ENCODE assay signal across 8 cellular contexts in the genomic region with DNA sequence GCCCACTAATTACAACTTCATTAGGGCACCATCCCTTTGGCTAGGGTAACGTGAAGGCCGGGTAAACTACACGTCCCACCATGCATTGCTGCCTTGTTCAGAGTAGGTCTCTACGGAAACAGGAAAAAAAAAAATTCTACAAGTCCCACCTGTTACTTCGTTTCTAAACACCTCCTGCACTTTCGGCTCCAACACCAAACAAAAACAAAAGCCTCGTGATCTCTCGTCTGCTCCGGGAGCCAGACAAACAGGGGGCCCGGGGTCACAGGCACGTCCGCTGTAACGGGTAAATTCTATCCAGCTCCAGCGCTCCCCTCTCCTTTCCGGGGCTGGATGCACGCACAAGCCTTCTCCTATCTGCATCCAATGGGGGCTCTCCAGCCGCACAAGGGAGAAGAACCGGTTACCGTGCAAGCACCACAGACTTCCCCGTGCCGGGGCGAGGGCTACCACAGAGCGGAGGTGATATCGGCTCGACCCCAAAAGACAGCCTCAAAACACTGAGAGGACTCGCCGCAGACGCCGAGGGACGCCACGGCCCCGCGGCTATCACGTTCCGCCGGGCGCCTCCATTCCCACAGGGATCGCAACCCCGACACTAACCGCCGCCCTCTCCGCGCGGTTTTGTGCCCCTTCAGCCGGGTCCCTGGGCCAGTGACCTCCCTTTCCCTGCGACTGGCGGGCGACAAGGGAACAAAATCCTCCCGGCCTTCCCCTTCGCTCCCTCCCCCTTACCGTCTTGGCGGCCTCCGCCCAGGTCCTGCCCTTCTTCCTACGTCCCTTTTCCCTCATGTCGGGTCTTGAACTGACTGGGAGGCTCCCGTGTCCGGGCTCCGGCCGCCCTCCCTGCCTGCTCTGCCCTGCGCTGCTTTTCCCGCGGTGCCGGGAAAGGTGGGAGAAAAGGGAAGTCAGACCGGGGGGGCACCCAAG. TPM values are rescaled to one million over a fixed set of nuclear protein-coding genes. Genes with fewer than 3 reads are reported as not detected.
DNase-seq lines count a peak whose midpoint lies in the region; ATAC-seq lines count a peak whose summit lies in the region.

No MANE protein-coding gene starts in this region.

- H3K9me3 Mint-ChIP-seq in activated T-cell treated with anti-CD3 and anti-CD28 coated beads, Interleukin-2, amount 50 U/mL, for 72 hours, result peaks cover 0 to 4% of the 10 kb centered on the region in 2 donors
- H3K9me3 Mint-ChIP-seq in naive thymus-derived CD8-positive, alpha-beta T cell, result no peaks in the 10 kb centered on the region
- no peaks in the 10 kb centered on the region for H3K9me3 Mint-ChIP-seq in stimulated activated naive B cell treated with anti-CD40 and anti-IgM and Interleukin-4, amounts not matched to agents 10 μg/mL and 1 μg/mL and 100 μg/mL, for 72 hours

- peak overlapping the region; percentile 94 for H3K9ac ChIP-seq in HUES6 (ENCODE audit: low read length)

- peak overlapping the region; percentile 96 to 100 for H3K4me3 Mint-ChIP-seq in activated T-cell treated with anti-CD3 and anti-CD28 coated beads, Interleukin-2, amount 50 U/mL, for 72 hours
- peak overlapping the region; percentile 96 to 99 (median 97) for H3K4me3 Mint-ChIP-seq in naive thymus-derived CD8-positive, alpha-beta T cell
- peak overlapping the region; percentile 95 to 98 for H3K4me3 Mint-ChIP-seq in stimulated activated naive B cell treated with anti-CD40 and anti-IgM and Interleukin-4, amounts not matched to agents 10 μg/mL and 1 μg/mL and 100 μg/mL, for 72 hours

- H3K27me3 ChIP-seq in HUES6 (ENCODE audit: control insufficient read depth, insufficient read depth, low read length), result no peaks in the 10 kb centered on the region

- no peaks in the 10 kb centered on the region for H3K9me3 ChIP-seq in HUES6 (ENCODE audit: control insufficient read depth, insufficient read depth, low read depth, low read length)

- H3K4me3 ChIP-seq in HUES6 (ENCODE audit: low read depth, low read length), result peak overlapping the region; percentile 93

- H3K4me1 ChIP-seq in HUES6 (ENCODE audit: control insufficient read depth, insufficient read depth, low read length), result peaks cover 10% of the 10 kb centered on the region; the same call in 1 of the 2 replicates

- H3K27ac Mint-ChIP-seq in activated T-cell treated with anti-CD3 and anti-CD28 coated beads, Interleukin-2, amount 50 U/mL, for 72 hours, result peak overlapping the region; percentile 99
- peak overlapping the region; percentile 95 to 99 (median 98) for H3K27ac Mint-ChIP-seq in naive thymus-derived CD8-positive, alpha-beta T cell
- H3K27ac Mint-ChIP-seq in stimulated activated naive B cell treated with anti-CD40 and anti-IgM and Interleukin-4, amounts not matched to agents 10 μg/mL and 1 μg/mL and 100 μg/mL, for 72 hours, result peak overlapping the region; percentile 99

- H3K27ac ChIP-seq in HUES6 (ENCODE audit: low read depth, low read length), result peak overlapping the region; percentile 91; the same call in 1 of the 2 replicates

- no peaks in the 10 kb centered on the region for H3K36me3 ChIP-seq in HUES6 (ENCODE audit: control insufficient read depth, insufficient read depth, low read length)

- peak; percentile 44 for ATAC-seq in GM21381 (IDR thresholded peaks at IDR 0.05; ENCODE audit: unreplicated experiment)
- peak; percentile 49 to 50 for ATAC-seq in activated T-cell treated with anti-CD3 and anti-CD28 coated beads, Interleukin-2, amount 50 U/mL, for 72 hours (replicated peaks in 1 of 2)
- peak; percentile 48 to 55 for ATAC-seq in naive thymus-derived CD8-positive, alpha-beta T cell
- peak; percentile 57 to 65 for ATAC-seq in stimulated activated naive B cell treated with anti-CD40 and anti-IgM and Interleukin-4, amounts not matched to agents 10 μg/mL and 1 μg/mL and 100 μg/mL, for 72 hours (replicated peaks)

- H3K4me1 Mint-ChIP-seq in activated T-cell treated with anti-CD3 and anti-CD28 coated beads, Interleukin-2, amount 50 U/mL, for 72 hours (ENCODE audit: low read depth), result peaks cover 67% of the 10 kb centered on the region
- peaks cover 18 to 43% (median 39%) of the 10 kb centered on the region in 4 donors for H3K4me1 Mint-ChIP-seq in naive thymus-derived CD8-positive, alpha-beta T cell
- H3K4me1 Mint-ChIP-seq in stimulated activated naive B cell treated with anti-CD40 and anti-IgM and Interleukin-4, amounts not matched to agents 10 μg/mL and 1 μg/mL and 100 μg/mL, for 72 hours, result peaks cover 13 to 41% of the 10 kb centered on the region in 2 donors

- peaks cover 4 to 8% of the 10 kb centered on the region in 2 donors for H3K36me3 Mint-ChIP-seq in activated T-cell treated with anti-CD3 and anti-CD28 coated beads, Interleukin-2, amount 50 U/mL, for 72 hours (ENCODE audit: insufficient read depth in 2 of 2)
- H3K36me3 Mint-ChIP-seq in naive thymus-derived CD8-positive, alpha-beta T cell, result peaks cover 0 to 19% (median 0%) of the 10 kb centered on the region in 3 donors
- peaks cover 8 to 17% of the 10 kb centered on the region in 2 donors for H3K36me3 Mint-ChIP-seq in stimulated activated naive B cell treated with anti-CD40 and anti-IgM and Interleukin-4, amounts not matched to agents 10 μg/mL and 1 μg/mL and 100 μg/mL, for 72 hours

- POLR2A ChIA-PET in naive thymus-derived CD8-positive, alpha-beta T cell (lab: Charles Lee), result interaction anchor here (0.9 to 2.2 kb wide), 10 partner anchors 18 to 469 kb away, joined by 3 to 21 read pairs (median 6); partner anchors contain the start of genes ADGRF3, DTNB and RAB10

- no peaks in the 10 kb centered on the region for H3K27me3 Mint-ChIP-seq in activated T-cell treated with anti-CD3 and anti-CD28 coated beads, Interleukin-2, amount 50 U/mL, for 72 hours (ENCODE audit: low read depth)
- H3K27me3 Mint-ChIP-seq in naive thymus-derived CD8-positive, alpha-beta T cell, result no peaks in the 10 kb centered on the region
- no peaks in the 10 kb centered on the region for H3K27me3 Mint-ChIP-seq in stimulated activated naive B cell treated with anti-CD40 and anti-IgM and Interleukin-4, amounts not matched to agents 10 μg/mL and 1 μg/mL and 100 μg/mL, for 72 hours

- DNase-seq in COLO829 (ENCODE audit: low spot score) (peak; percentile 41), OCI-M1 (lab: John Stamatoyannopoulos, UW) (peak; percentile 82), fibroblast of gingiva (ENCODE audit: low read depth) (peak; percentile 41)
- DNase-seq in activated T-cell treated with anti-CD3 and anti-CD28 coated beads, Interleukin-2, amount 50 U/mL, for 72 hours, result peak; percentile 54 to 59
- DNase-seq in naive thymus-derived CD8-positive, alpha-beta T cell, result peak; percentile 30 to 78 (median 60)
- DNase-seq in stimulated activated naive B cell treated with anti-CD40 and anti-IgM and Interleukin-4, amounts not matched to agents 10 μg/mL and 1 μg/mL and 100 μg/mL, for 72 hours, result peak; percentile 43

RNA-seq across cellular contexts. Expression of gene ASXL2, which starts 0.6 kb away (rescaled TPM):
- 10 to 100 TPM; 38.9 to 39.8 TPM for total RNA-seq in activated T-cell treated with anti-CD3 and anti-CD28 coated beads, Interleukin-2, amount 50 U/mL, for 72 hours
- 10 to 100 TPM; 56.6 to 62.2 TPM for total RNA-seq in naive thymus-derived CD8-positive, alpha-beta T cell
- 10 to 100 TPM in 1 of 3 donors, 1 to 10 TPM in 2; 7.6 to 11.2 (median 9.9) TPM for polyA plus RNA-seq in naive thymus-derived CD8-positive, alpha-beta T cell

Comparison
In these comparisons a context has a peak if more than half of its experiments do, and no peak if none do; other contexts are left out.
1. Peak in every context shown above with its lines: DNase-seq, ATAC-seq, H3K4me3 ChIP-seq and H3K27ac ChIP-seq.